In genomic region chr3:3015472-3016089, GRCh38 we compare ENCODE assay signal across 8 cellular contexts.
DNase-seq lines count a peak whose midpoint lies in the region; ATAC-seq lines count a peak whose summit lies in the region.

No MANE protein-coding gene starts in this region.

- H3K27me3 ChIP-seq in CD8-positive, alpha-beta memory T cell (ENCODE audit: insufficient read depth, low read length, poor library complexity, severe bottlenecking): no peaks in the 10 kb centered on the region

- no peaks in the 10 kb centered on the region for H3K36me3 Mint-ChIP-seq in stimulated activated naive B cell treated with anti-CD40 and anti-IgM and Interleukin-4, amounts not matched to agents 10 μg/mL and 1 μg/mL and 100 μg/mL, for 72 hours
- no peaks in the 10 kb centered on the region for H3K36me3 Mint-ChIP-seq in CD8-positive, alpha-beta memory T cell

- POLR2A ChIA-PET in CD8-positive, alpha-beta memory T cell (lab: Charles Lee): no interaction called here

- no peak overlapping the region for H3K4me3 Mint-ChIP-seq in stimulated activated naive B cell treated with anti-CD40 and anti-IgM and Interleukin-4, amounts not matched to agents 10 μg/mL and 1 μg/mL and 100 μg/mL, for 72 hours
- no peak overlapping the region for H3K4me3 Mint-ChIP-seq in CD8-positive, alpha-beta memory T cell

- no peaks in the 10 kb centered on the region for H3K4me1 Mint-ChIP-seq in stimulated activated naive B cell treated with anti-CD40 and anti-IgM and Interleukin-4, amounts not matched to agents 10 μg/mL and 1 μg/mL and 100 μg/mL, for 72 hours
- H3K4me1 Mint-ChIP-seq in CD8-positive, alpha-beta memory T cell: no peaks in the 10 kb centered on the region

- no peak overlapping the region for H3K27ac ChIP-seq in CD8-positive, alpha-beta memory T cell (ENCODE audit: low read depth, low read length)

- H3K4me1 ChIP-seq in CD8-positive, alpha-beta memory T cell (ENCODE audit: insufficient read depth, low read length): no peaks in the 10 kb centered on the region

- peak; percentile 83 for ATAC-seq in HG03565 (IDR thresholded peaks at IDR 0.05; ENCODE audit: unreplicated experiment)
- ATAC-seq in stimulated activated naive B cell treated with anti-CD40 and anti-IgM and Interleukin-4, amounts not matched to agents 10 μg/mL and 1 μg/mL and 100 μg/mL, for 72 hours (replicated peaks): peak; percentile 71 to 81

- H3K36me3 ChIP-seq in CD8-positive, alpha-beta memory T cell (ENCODE audit: insufficient read depth, low read length): no peaks in the 10 kb centered on the region

- H3K27me3 Mint-ChIP-seq in stimulated activated naive B cell treated with anti-CD40 and anti-IgM and Interleukin-4, amounts not matched to agents 10 μg/mL and 1 μg/mL and 100 μg/mL, for 72 hours: peaks cover 28 to 48% of the 10 kb centered on the region in 2 donors
- H3K27me3 Mint-ChIP-seq in CD8-positive, alpha-beta memory T cell: peaks cover 5 to 46% of the 10 kb centered on the region in 2 donors

- CTCF ChIA-PET in CD8-positive, alpha-beta memory T cell (lab: Charles Lee): no interaction called here

- H3K9me3 ChIP-seq in CD8-positive, alpha-beta memory T cell (ENCODE audit: low read length): no peaks in the 10 kb centered on the region

- DNase-seq in AG08396 (ENCODE audit: low spot score) (peak; percentile 19), GM19240 (ENCODE audit: insufficient read length, low spot score) (peak; percentile 8), RPMI7951 (ENCODE audit: low read depth) (peak; percentile 21), globus pallidus (ENCODE audit: low spot score) (peak; percentile 63), 8988T (no peak)
- DNase-seq in stimulated activated naive B cell treated with anti-CD40 and anti-IgM and Interleukin-4, amounts not matched to agents 10 μg/mL and 1 μg/mL and 100 μg/mL, for 72 hours: no peak
- no peak for DNase-seq in CD8-positive, alpha-beta memory T cell

- no peak overlapping the region for H3K4me3 ChIP-seq in CD8-positive, alpha-beta memory T cell (ENCODE audit: low read length)

- no peaks in the 10 kb centered on the region for H3K9me3 Mint-ChIP-seq in stimulated activated naive B cell treated with anti-CD40 and anti-IgM and Interleukin-4, amounts not matched to agents 10 μg/mL and 1 μg/mL and 100 μg/mL, for 72 hours
- H3K9me3 Mint-ChIP-seq in CD8-positive, alpha-beta memory T cell: no peaks in the 10 kb centered on the region

- no peak overlapping the region for H3K27ac Mint-ChIP-seq in stimulated activated naive B cell treated with anti-CD40 and anti-IgM and Interleukin-4, amounts not matched to agents 10 μg/mL and 1 μg/mL and 100 μg/mL, for 72 hours
- H3K27ac Mint-ChIP-seq in CD8-positive, alpha-beta memory T cell: no peak overlapping the region

Comparison
In these comparisons a context has a peak if more than half of its experiments do, and no peak if none do; other contexts are left out.
1. DNase-seq: peak in AG08396 (single experiment), GM19240 (single experiment), RPMI7951 (single experiment) and globus pallidus (single experiment); none in stimulated activated naive B cell treated with anti-CD40 and anti-IgM and Interleukin-4, amounts not matched to agents 10 μg/mL and 1 μg/mL and 100 μg/mL, for 72 hours (single experiment), 8988T (single experiment) and CD8-positive, alpha-beta memory T cell (0 of 5).